Comparison of ENCODE assay signal across 8 cellular contexts in the genomic region with DNA sequence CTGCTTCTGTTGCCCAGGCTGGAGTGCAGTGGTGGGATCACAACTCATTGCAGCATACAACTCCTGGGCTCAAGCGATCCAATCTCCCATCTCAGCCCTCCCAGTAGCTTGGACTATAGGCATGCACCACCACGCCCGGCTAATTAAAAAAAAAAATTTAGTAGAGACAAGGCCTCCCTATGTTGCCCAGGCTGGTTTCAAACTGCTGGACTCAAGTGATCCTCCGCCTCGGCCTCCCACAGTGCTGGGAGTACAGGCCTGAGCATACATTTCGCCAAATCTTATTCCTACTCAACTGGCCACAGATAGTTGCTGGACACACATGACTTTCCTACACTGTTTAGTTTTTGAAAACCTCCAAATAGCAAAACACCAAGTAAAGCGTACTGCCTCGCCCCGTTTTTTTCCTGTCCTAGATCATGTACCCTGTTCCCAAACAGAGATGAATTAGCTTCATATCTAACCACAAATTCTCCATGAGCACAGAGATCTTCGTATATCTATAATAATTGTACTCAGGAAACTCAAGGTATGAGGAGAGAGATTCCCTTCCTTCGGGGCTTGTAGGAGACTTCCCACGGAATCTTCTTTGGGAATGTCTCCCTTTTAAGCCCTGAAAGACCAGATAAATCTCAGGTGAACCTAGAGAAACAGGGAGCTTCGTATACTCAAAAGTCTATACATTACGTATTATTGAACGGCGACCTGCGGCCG. TPM values are rescaled to one million over a fixed set of nuclear protein-coding genes. Genes with fewer than 3 reads are reported as not detected.
DNase-seq lines count a peak whose midpoint lies in the region; ATAC-seq, FAIRE-seq and TF ChIP-seq lines count a peak whose summit lies in the region.

No MANE protein-coding gene starts in this region.

- H3K27ac ChIP-seq in A549 (peak overlapping the region; percentile 73 to 80), mesodermal cell (ENCODE audit: low read depth, low read length, severe bottlenecking) (peak overlapping the region; percentile 88)

- TF ChIP-seq POLR2A in A549 (IDR thresholded peaks at IDR 0.05; ENCODE audit: low read length), result no peak

- in situ Hi-C loops in astrocyte of the cerebellum (cut with HindIII; ENCODE audit: low sequenced_read_pairs), result no loop called here

- H3K4me1 ChIP-seq in A549, result peaks cover 7% of the 10 kb centered on the region; the same call in 2 of the 3 replicates
- H3K4me1 ChIP-seq in mesodermal cell (ENCODE audit: control insufficient read depth, insufficient read depth, low read length, poor library complexity, severe bottlenecking), result no peaks in the 10 kb centered on the region

- POLR2A ChIA-PET in A549 (lab: Yijun Ruan, JAX), result interaction anchor here (1.1 to 1.3 kb wide), 2 partner anchors 30 to 44 kb away, joined by 3 to 4 read pairs; no protein-coding TSS in a partner anchor

- TF ChIP-seq CTCF in A549 (IDR thresholded peaks at IDR 0.05) (no peak), HFF-Myc (IDR thresholded peaks at IDR 0.05; ENCODE audit: low read depth, low read length, missing control alignments) (no peak), astrocyte of the cerebellum (IDR thresholded peaks at IDR 0.05; ENCODE audit: low read depth, low read length, missing control alignments) (no peak)

- peaks cover 19% of the 10 kb centered on the region for H3K36me3 ChIP-seq in mesodermal cell (ENCODE audit: control insufficient read depth, insufficient read depth, low read length)

- WGBS in A549 (ENCODE audit: missing lambda C conversion rate), result 34% methylated on average over 18 of the region's 18 CpGs
- WGBS in mesodermal cell (ENCODE audit: insufficient coverage in 2 of 2), 2 experiments, result 41 to 46% methylated on average over 14 to 17 of the region's 18 CpGs

- peak in 1 of 2 experiments; percentile 21 for DNase-seq in A549 (ENCODE audit: low read depth in 1 of 2, low spot score in 1 of 2)
- no peak for DNase-seq in HFF-Myc (ENCODE audit: extremely low read depth, low read depth)
- no peak for DNase-seq in astrocyte of the cerebellum (ENCODE audit: low read depth)
- DNase-seq in NCI-H226, result no peak
- no peak for DNase-seq in activated CD4-positive, CD25-positive, alpha-beta regulatory T cell treated with anti-CD3 and anti-CD28 coated beads, Interleukin-2, amount 50 U/mL, for 72 hours
- DNase-seq in NCI-H82 treated with DMSO at 0.1 percent for 48 hours (lab: John Stamatoyannopoulos, UW; ENCODE audit: unreplicated experiment), result no peak

- ATAC-seq in A549 (no peak; a peak in 2 of 6 replicates), GM19023 (IDR thresholded peaks at IDR 0.05; ENCODE audit: unreplicated experiment) (no peak)

- H3K4me2 ChIP-seq in A549, result peak overlapping the region; percentile 76

- TF ChIP-seq EP300 in A549 (IDR thresholded peaks at IDR 0.05), result no peak

- CTCF ChIA-PET in A549 (lab: Yijun Ruan, JAX), result interaction anchor here (1.2 kb wide), 1 partner anchor 206 kb away, joined by 3 read pairs; no protein-coding TSS in a partner anchor

- H3K4me3 ChIP-seq in A549, result peak overlapping the region; percentile 55
- H3K4me3 ChIP-seq in HFF-Myc (replicated peaks; ENCODE audit: low read depth, low read length), result peak overlapping the region; percentile 81
- peak overlapping the region; percentile 98 for H3K4me3 ChIP-seq in astrocyte of the cerebellum (ENCODE audit: low read depth, low read length)
- peak overlapping the region; percentile 96 for H3K4me3 ChIP-seq in mesodermal cell (ENCODE audit: extremely low read depth, insufficient read depth, low read length, poor library complexity, severe bottlenecking)

- no peak for TF ChIP-seq RAD21 in A549 (conservative IDR thresholded peaks at IDR 0.05 in 1 of 2, IDR thresholded peaks at IDR 0.05 in 1 of 2)

- H3K9me3 ChIP-seq in A549, result no peaks in the 10 kb centered on the region
- peaks cover 4% of the 10 kb centered on the region for H3K9me3 ChIP-seq in mesodermal cell (ENCODE audit: control insufficient read depth, low read length)

- no peak for FAIRE-seq in A549 (lab: Jason Lieb, UNC)

TF ChIP-seq in A549, 52 proteins besides CTCF, POLR2A, EP300 and RAD21:
- no peak for TF ChIP-seq ZSCAN20 (CRISPR knock-in tag; IDR thresholded peaks at IDR 0.05)
- 0 out of 2 replicates have a peak, but pooled peaks have one; percentile 27 for TF ChIP-seq HOXA7 (CRISPR knock-in tag; IDR thresholded peaks at IDR 0.05)

RNA-seq across cellular contexts. Expression of a gene that starts 0.6 kb away (rescaled TPM):
- polyA plus RNA-seq in A549 (2011; rRNA removed) (6.4 and 9.3 TPM in 2 replicates), A549 (2017; fragmentation: RNase III; extraction: RNeasy Plus Mini Kit Qiagen cat#74134 plus additional on column Dnase treatment) (9.2 to 9.9 TPM (median 9.4 TPM) in 3 replicates)
- polyA plus RNA-seq in A549 (2012; cell fraction: cytosol; rRNA removed), result 2.1 and 3.5 TPM in 2 replicates
- polyA plus RNA-seq in A549 (2012; cell fraction: nucleus; rRNA removed), result 1.6 and 4.0 TPM in 2 replicates
- 2.7 and 3.1 TPM in 2 replicates for polyA minus RNA-seq in A549 (2011; rRNA and poly(A)+ RNA removed)
- polyA plus RNA-seq in mesodermal cell (2013, experiment 1 of 2), result 9.8 TPM
- 10.9 TPM for polyA plus RNA-seq in mesodermal cell (2013, experiment 2 of 2)

RNA-seq across cellular contexts. Expression of a gene that starts 44.8 kb away (rescaled TPM):
- 10.1 and 15.2 TPM in 2 replicates for polyA plus RNA-seq in A549 (2011; rRNA removed)
- 2.9 and 3.1 TPM in 2 replicates for polyA plus RNA-seq in A549 (2012; cell fraction: cytosol; rRNA removed)
- 2.4 and 4.4 TPM in 2 replicates for polyA plus RNA-seq in A549 (2012; cell fraction: nucleus; rRNA removed)
- polyA plus RNA-seq in A549 (2017; fragmentation: RNase III; extraction: RNeasy Plus Mini Kit Qiagen cat#74134 plus additional on column Dnase treatment), result 7.8 to 9.0 TPM (median 8.2 TPM) in 3 replicates
- 4.7 and 4.9 TPM in 2 replicates for polyA minus RNA-seq in A549 (2011; rRNA and poly(A)+ RNA removed)
- polyA plus RNA-seq in mesodermal cell (2013, experiment 1 of 2), result 8.3 TPM
- polyA plus RNA-seq in mesodermal cell (2013, experiment 2 of 2), result 7.8 TPM

RNA-seq across cellular contexts. Expression of a gene that starts 44.9 kb away (rescaled TPM):
- polyA plus RNA-seq in A549 (2011; rRNA removed) (36.0 and 36.9 TPM in 2 replicates), A549 (2017; fragmentation: RNase III; extraction: RNeasy Plus Mini Kit Qiagen cat#74134 plus additional on column Dnase treatment) (50.4 to 51.8 TPM (median 50.9 TPM) in 3 replicates)
- 26.7 and 39.8 TPM in 2 replicates for polyA plus RNA-seq in A549 (2012; cell fraction: cytosol; rRNA removed)
- 12.5 and 25.5 TPM in 2 replicates for polyA plus RNA-seq in A549 (2012; cell fraction: nucleus; rRNA removed)
- polyA minus RNA-seq in A549 (2011; rRNA and poly(A)+ RNA removed), result 12.7 and 15.1 TPM in 2 replicates
- 21.4 TPM for polyA plus RNA-seq in mesodermal cell (2013, experiment 1 of 2)
- polyA plus RNA-seq in mesodermal cell (2013, experiment 2 of 2), result 25.6 TPM

RNA-seq across cellular contexts. Expression of a gene that starts 59.5 kb away (rescaled TPM):
- polyA plus RNA-seq in A549 (2011; rRNA removed), result 4.5 and 5.2 TPM in 2 replicates
- 1.6 and 1.9 TPM in 2 replicates for polyA plus RNA-seq in A549 (2012; cell fraction: cytosol; rRNA removed)
- polyA plus RNA-seq in A549 (2012; cell fraction: nucleus; rRNA removed), result 0.44 and 0.78 TPM in 2 replicates
- polyA plus RNA-seq in A549 (2017; fragmentation: RNase III; extraction: RNeasy Plus Mini Kit Qiagen cat#74134 plus additional on column Dnase treatment), result 2.1 to 3.3 TPM (median 3.0 TPM) in 3 replicates
- polyA minus RNA-seq in A549 (2011; rRNA and poly(A)+ RNA removed), result 3.2 and 5.9 TPM in 2 replicates
- not detected for polyA plus RNA-seq in mesodermal cell (2013, experiment 1 of 2)
- polyA plus RNA-seq in mesodermal cell (2013, experiment 2 of 2), result 0.46 TPM
